8 cellular contexts compared by ENCODE assay signal in genomic region chr1:61184035-61184713, GRCh38.
DNase-seq lines count a peak whose midpoint lies in the region; ATAC-seq and TF ChIP-seq lines count a peak whose summit lies in the region.

No MANE protein-coding gene starts in this region.

- intact Hi-C loops in esophagus muscularis mucosa (cut with DNase I) = loop anchor here (10.0 kb wide), 1 partner anchor 129 kb away; no protein-coding TSS in a partner anchor

- H3K27me3 ChIP-seq in esophagus muscularis mucosa = no peaks in the 10 kb centered on the region

- peaks cover 62 to 92% (median 84%) of the 10 kb centered on the region in 4 donors for H3K4me1 ChIP-seq in esophagus muscularis mucosa

- no peak for TF ChIP-seq CTCF in esophagus muscularis mucosa (IDR thresholded peaks at IDR 0.05)
- no peak for TF ChIP-seq CTCF in nephron (IDR thresholded peaks at IDR 0.05; ENCODE audit: unreplicated experiment in 3 of 3)

- TF ChIP-seq EP300 in esophagus muscularis mucosa (IDR thresholded peaks at IDR 0.05) = no peak

- no peak for TF ChIP-seq POLR2A in esophagus muscularis mucosa (IDR thresholded peaks at IDR 0.05; ENCODE audit: low read depth)

- ATAC-seq in HG03571 (IDR thresholded peaks at IDR 0.05; ENCODE audit: unreplicated experiment) (no peak), GM18870 (IDR thresholded peaks at IDR 0.05; ENCODE audit: unreplicated experiment) (no peak), HG03139 (IDR thresholded peaks at IDR 0.05; ENCODE audit: unreplicated experiment) (no peak)

- DNase-seq in EH (ENCODE audit: low read depth) (peak; percentile 53), OCI-M1 (lab: John Stamatoyannopoulos, UW) (peak; percentile 43), esophagus muscularis mucosa (ENCODE audit: extremely low spot score) (peak; percentile 97), NCI-H187 treated with DMSO at 0.1 percent for 48 hours (lab: John Stamatoyannopoulos, UW) (no peak)

- H3K27ac Mint-ChIP-seq in nephron = peak overlapping the region; percentile 96 to 99 (median 98)

- peak overlapping the region; percentile 43 to 51 (median 48) for H3K4me3 ChIP-seq in esophagus muscularis mucosa

- H3K27me3 Mint-ChIP-seq in nephron (ENCODE audit: low read depth) = no peaks in the 10 kb centered on the region

- H3K4me3 Mint-ChIP-seq in nephron = peak overlapping the region; percentile 68 to 82 (median 81)

- peak overlapping the region; percentile 78 to 86 (median 81) for H3K27ac ChIP-seq in esophagus muscularis mucosa (replicated peaks in 1 of 4)

- H3K36me3 Mint-ChIP-seq in nephron (ENCODE audit: low read depth) = peaks cover 4% of the 10 kb centered on the region

- peaks cover 83% of the 10 kb centered on the region for H3K4me1 Mint-ChIP-seq in nephron

- 15% methylated on average over 18 of the region's 18 CpGs for WGBS in esophagus muscularis mucosa

- no peaks in the 10 kb centered on the region for H3K36me3 ChIP-seq in esophagus muscularis mucosa

- H3K9me3 ChIP-seq in esophagus muscularis mucosa = no peaks in the 10 kb centered on the region

- H3K9me3 Mint-ChIP-seq in nephron = no peaks in the 10 kb centered on the region
